In genomic region chr10:75547391-75548298, GRCh38 we compare ENCODE assay signal across 11 cellular contexts.
DNase-seq lines count a peak whose midpoint lies in the region; ATAC-seq and TF ChIP-seq lines count a peak whose summit lies in the region.
"Had no signal": no experiment of that assay in that cellular context is flagged by ENCODE, and none has a peak within 500 bp of the region (broad histone marks: within the 10 kb centered on the region; RNA-seq: fewer than 3 reads in every experiment).

No MANE protein-coding gene starts in this region.

- H2AFZ ChIP-seq in hepatocyte: no peak overlapping the region

- no peaks in the 10 kb centered on the region for H3K79me2 ChIP-seq in hepatocyte

- POLR2A ChIA-PET in AG04449 (lab: Yijun Ruan, JAX): no interaction called here

- H3K4me1 ChIP-seq in hepatocyte (ENCODE audit: insufficient read depth): peaks cover 24% of the 10 kb centered on the region

- TF ChIP-seq CTCF in AG04449 (IDR thresholded peaks at IDR 0.05; ENCODE audit: insufficient read depth, low read length, missing control alignments) (no peak), hepatocyte (IDR thresholded peaks at IDR 0.05; ENCODE audit: poor library complexity) (no peak)

- DNase-seq in AG04449 (ENCODE audit: low read depth, low spot score) (peak; percentile 12), HCEC 1CT (peak; percentile 2), T1000 (lab: John Stamatoyannopoulos, UW) (peak; percentile 58), hepatocyte (ENCODE audit: low spot score) (peak; percentile 34), mesenteric fat pad (ENCODE audit: low spot score) (no peak), T-helper 2 cell (no peak), COR-L47 (lab: John Stamatoyannopoulos, UW) (no peak)
- DNase-seq: NCI-H1105 treated with DMSO at 0.1 percent for 48 hours; stimulated activated naive CD4-positive, alpha-beta T cell treated with Interleukin-2 at 50 U/mL for 16 hours had no signal

- H4K20me1 ChIP-seq in hepatocyte (ENCODE audit: insufficient read depth, poor library complexity, severe bottlenecking): no peaks in the 10 kb centered on the region
- H4K20me1 ChIP-seq: BLaER1 treated with 17β-estradiol and CSF1 and Interleukin-3, amounts not matched to agents 10 nM and 100 nM had no signal

- no peaks in the 10 kb centered on the region for H3K9me3 ChIP-seq in hepatocyte (ENCODE audit: low read depth)

- no peak overlapping the region for H3K4me2 ChIP-seq in hepatocyte

- no peak for ATAC-seq in GM19023 (IDR thresholded peaks at IDR 0.05; ENCODE audit: unreplicated experiment)

- H3K4me3 ChIP-seq in AG04449 (ENCODE audit: low read depth, low read length) (no peak overlapping the region), hepatocyte (no peak overlapping the region)
- H3K4me3 ChIP-seq: BLaER1 treated with 17β-estradiol and CSF1 and Interleukin-3, amounts not matched to agents 10 nM and 100 nM had no signal

- H3K36me3 ChIP-seq in hepatocyte (replicated peaks; ENCODE audit: insufficient read depth, low read depth): no peaks in the 10 kb centered on the region
- H3K36me3 ChIP-seq: BLaER1 treated with 17β-estradiol and CSF1 and Interleukin-3, amounts not matched to agents 10 nM and 100 nM had no signal

- CTCF ChIA-PET in AG04449 (lab: Yijun Ruan, JAX): no interaction called here

- H3K27ac ChIP-seq in hepatocyte: peak overlapping the region; percentile 41
- H3K27ac ChIP-seq: BLaER1 treated with 17β-estradiol and CSF1 and Interleukin-3, amounts not matched to agents 10 nM and 100 nM had no signal

- no peaks in the 10 kb centered on the region for H3K27me3 ChIP-seq in hepatocyte
- H3K27me3 ChIP-seq: BLaER1 treated with 17β-estradiol and CSF1 and Interleukin-3, amounts not matched to agents 10 nM and 100 nM had no signal

- no peaks in the 10 kb centered on the region for H3K9me2 ChIP-seq in hepatocyte (replicated peaks; ENCODE audit: insufficient read depth)

- WGBS in hepatocyte (ENCODE audit: low lambda C conversion rate, missing lambda C conversion rate): 48% methylated on average over 7 of the region's 7 CpGs

Comparison
In these comparisons a context has a peak if more than half of its experiments do, and no peak if none do; other contexts are left out.
1. DNase-seq: peak in AG04449 (single experiment), HCEC 1CT (single experiment), T1000 (single experiment) and hepatocyte (single experiment); none in mesenteric fat pad (single experiment), T-helper 2 cell (0 of 5) and COR-L47 (single experiment).